Comparison of ENCODE assay signal across 8 cellular contexts in the genomic region with DNA sequence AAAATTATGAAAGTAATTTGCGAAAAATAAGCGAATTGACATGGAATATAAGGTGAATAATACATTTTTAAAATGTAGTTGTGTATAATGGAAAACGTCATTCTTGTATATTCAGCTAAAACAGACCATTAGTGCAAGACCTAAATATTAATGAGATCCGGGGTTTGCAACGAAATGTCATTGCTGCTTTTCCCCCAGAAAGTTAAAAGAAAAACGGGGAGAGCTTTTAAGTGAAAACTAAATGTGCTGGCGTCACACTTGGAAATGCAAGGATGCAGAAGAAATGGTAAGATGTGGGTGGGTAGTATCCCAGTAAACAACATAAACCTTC. TPM values are rescaled to one million over a fixed set of nuclear protein-coding genes. Genes with fewer than 3 reads are reported as not detected.
DNase-seq lines count a peak whose midpoint lies in the region; ATAC-seq and TF ChIP-seq lines count a peak whose summit lies in the region.

No MANE protein-coding gene starts in this region.

- no peaks in the 10 kb centered on the region for H3K9me3 ChIP-seq in left ventricle myocardium inferior (replicated peaks)
- no peaks in the 10 kb centered on the region for H3K9me3 ChIP-seq in breast epithelium
- H3K9me3 ChIP-seq in vagina = no peaks in the 10 kb centered on the region

- DNase-seq in left ventricle myocardium inferior (no peak), Right ventricle myocardium superior (no peak), breast epithelium (ENCODE audit: low spot score in 2 of 2) (no peak), mesothelial cell of epicardium (ENCODE audit: low spot score in 2 of 2, unreplicated experiment in 2 of 2) (no peak), vagina (ENCODE audit: extremely low spot score in 2 of 2) (no peak), DMS79 treated with DMSO at 0.1 percent for 48 hours (lab: John Stamatoyannopoulos, UW) (no peak), C1 segment of cervical spinal cord (lab: John Stamatoyannopoulos, UW) (no peak)

- H3K4me3 ChIP-seq in left ventricle myocardium inferior (peak overlapping the region; percentile 82), breast epithelium (peak overlapping the region; percentile 68 to 77 (median 74)), vagina (peak overlapping the region; percentile 64 to 76)

- ATAC-seq in Right ventricle myocardium superior (ENCODE audit: poor library complexity) (no peak), GM18502 (IDR thresholded peaks at IDR 0.05; ENCODE audit: poor library complexity, unreplicated experiment) (no peak)

- TF ChIP-seq CTCF in left ventricle myocardium inferior (IDR thresholded peaks at IDR 0.05; ENCODE audit: borderline replicate concordance) = no peak
- TF ChIP-seq CTCF in breast epithelium (IDR thresholded peaks at IDR 0.05) = no peak
- TF ChIP-seq CTCF in mesothelial cell of epicardium (IDR thresholded peaks at IDR 0.05; ENCODE audit: unreplicated experiment) = no peak
- no peak for TF ChIP-seq CTCF in vagina (IDR thresholded peaks at IDR 0.05)

- TF ChIP-seq POLR2A in breast epithelium (IDR thresholded peaks at IDR 0.05) = no peak
- TF ChIP-seq POLR2A in vagina (IDR thresholded peaks at IDR 0.05) = no peak

- intact Hi-C loops in left ventricle myocardium inferior (cut with micrococcal nuclease) = no loop called here
- intact Hi-C loops in Right ventricle myocardium superior (cut with DNase I) = no loop called here
- intact Hi-C loops in breast epithelium (cut with DNase I; ENCODE audit: low total_unique reads) = no loop called here
- intact Hi-C loops in vagina (cut with DNase I) = no loop called here

- peaks cover 17% of the 10 kb centered on the region for H3K4me1 ChIP-seq in left ventricle myocardium inferior
- peaks cover 0 to 6% of the 10 kb centered on the region in 2 donors for H3K4me1 ChIP-seq in breast epithelium
- peaks cover 10% of the 10 kb centered on the region for H3K4me1 ChIP-seq in vagina

- H3K36me3 ChIP-seq in left ventricle myocardium inferior (no peaks in the 10 kb centered on the region), breast epithelium (no peaks in the 10 kb centered on the region), vagina (no peaks in the 10 kb centered on the region)

- H3K27me3 Mint-ChIP-seq in mesothelial cell of epicardium (ENCODE audit: low read depth) = peaks cover 10% of the 10 kb centered on the region

- no peaks in the 10 kb centered on the region for H3K9me3 Mint-ChIP-seq in mesothelial cell of epicardium

- H3K27ac ChIP-seq in left ventricle myocardium inferior (replicated peaks) (peak overlapping the region; percentile 74), breast epithelium (peak overlapping the region; percentile 25 to 41), vagina (peak overlapping the region; percentile 41)

- H3K27ac Mint-ChIP-seq in mesothelial cell of epicardium = no peak overlapping the region

- no peaks in the 10 kb centered on the region for H3K36me3 Mint-ChIP-seq in mesothelial cell of epicardium

- peaks cover 6% of the 10 kb centered on the region for H3K27me3 ChIP-seq in left ventricle myocardium inferior (ENCODE audit: low read depth)
- H3K27me3 ChIP-seq in breast epithelium = no peaks in the 10 kb centered on the region
- no peaks in the 10 kb centered on the region for H3K27me3 ChIP-seq in vagina

- H3K4me3 Mint-ChIP-seq in mesothelial cell of epicardium = peak overlapping the region; percentile 92

- peaks cover 15% of the 10 kb centered on the region for H3K4me1 Mint-ChIP-seq in mesothelial cell of epicardium

RNA-seq across cellular contexts. Expression of a gene that starts 0.5 kb away (rescaled TPM):
- total RNA-seq in left ventricle myocardium inferior = 1.6 TPM
- total RNA-seq in Right ventricle myocardium superior = 1.3 TPM
- total RNA-seq in breast epithelium = 1 to 10 TPM; 3.6 to 9.1 (median 4.6) TPM
- total RNA-seq in mesothelial cell of epicardium = 8.8 to 10.7 TPM (median 9.2 TPM) in 3 replicates
- total RNA-seq in vagina = 1.7 TPM

RNA-seq across cellular contexts. Expression of a gene that starts 15.6 kb away (rescaled TPM):
- total RNA-seq in left ventricle myocardium inferior = 9.4 TPM
- total RNA-seq in Right ventricle myocardium superior = 9.0 TPM
- total RNA-seq in breast epithelium = 10 to 100 TPM; 15.7 to 28.2 (median 23.3) TPM
- total RNA-seq in mesothelial cell of epicardium = 13.2 to 15.6 TPM (median 14.6 TPM) in 3 replicates
- total RNA-seq in vagina = 16.9 TPM
